In the genomic region with DNA sequence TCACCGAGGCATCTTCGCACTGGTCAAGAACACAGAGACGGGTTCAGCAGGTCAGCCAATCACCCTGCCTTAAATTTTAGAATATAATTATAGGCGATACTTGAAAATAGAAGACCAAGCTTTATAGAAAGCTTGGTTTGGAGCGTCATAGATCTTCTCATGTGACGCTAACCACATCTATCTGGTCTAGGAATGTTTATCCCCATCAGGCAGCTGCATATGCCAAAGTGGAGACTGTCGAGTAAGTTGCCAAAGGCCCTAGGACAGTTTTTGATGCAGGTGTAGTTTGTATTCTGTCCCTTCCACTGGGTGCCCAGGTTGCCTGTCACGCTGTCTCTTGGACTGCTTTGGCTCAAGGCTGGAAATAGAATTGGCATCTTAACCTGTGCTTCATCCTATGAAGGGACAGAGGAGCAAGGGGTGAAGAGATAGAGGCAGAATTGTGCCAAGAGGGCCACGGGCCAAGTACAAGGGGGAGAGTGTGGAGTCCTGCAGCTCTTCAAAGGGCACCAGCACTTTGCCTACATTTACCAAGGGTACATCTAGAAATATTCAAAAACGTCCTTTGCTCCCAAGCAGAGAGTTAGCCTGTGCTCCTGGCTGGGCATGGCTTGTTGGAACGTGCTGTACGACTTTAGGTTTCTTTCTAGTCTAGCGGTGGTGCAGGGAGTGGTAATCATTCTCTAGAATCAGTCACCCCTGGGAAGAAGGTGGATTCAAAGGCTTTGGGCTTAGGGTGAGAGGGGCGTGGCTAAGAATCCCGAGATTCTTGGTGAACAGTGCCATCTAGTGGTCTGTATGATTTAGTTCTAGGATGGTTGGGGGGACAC, we compare ENCODE assay signal across 1 cellular context.
TF ChIP-seq lines count a peak whose summit lies in the region.

No MANE protein-coding gene starts in this region.

TF ChIP-seq in K562, 482 proteins besides CTCF, POLR2A, EP300 and RAD21 (continued from another document and continues in another):
- TF ChIP-seq, protein P1, sequence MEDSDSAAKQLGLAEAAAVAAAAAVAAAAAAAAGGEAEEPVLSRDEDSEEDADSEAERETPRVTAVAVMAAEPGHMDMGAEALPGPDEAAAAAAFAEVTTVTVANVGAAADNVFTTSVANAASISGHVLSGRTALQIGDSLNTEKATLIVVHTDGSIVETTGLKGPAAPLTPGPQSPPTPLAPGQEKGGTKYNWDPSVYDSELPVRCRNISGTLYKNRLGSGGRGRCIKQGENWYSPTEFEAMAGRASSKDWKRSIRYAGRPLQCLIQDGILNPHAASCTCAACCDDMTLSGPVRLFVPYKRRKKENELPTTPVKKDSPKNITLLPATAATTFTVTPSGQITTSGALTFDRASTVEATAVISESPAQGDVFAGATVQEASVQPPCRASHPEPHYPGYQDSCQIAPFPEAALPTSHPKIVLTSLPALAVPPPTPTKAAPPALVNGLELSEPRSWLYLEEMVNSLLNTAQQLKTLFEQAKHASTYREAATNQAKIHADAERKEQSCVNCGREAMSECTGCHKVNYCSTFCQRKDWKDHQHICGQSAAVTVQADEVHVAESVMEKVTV (CRISPR knock-in tag; IDR thresholded peaks at IDR 0.05) = peak; percentile 86
- peak; percentile 41; the same call in 1 of the 2 replicates for TF ChIP-seq JUND (IDR thresholded peaks at IDR 0.05; ENCODE audit: borderline replicate concordance, low read depth, low read length)
- no peak; the same call in 2 of the 3 replicates for TF ChIP-seq JUND (tag; IDR thresholded peaks at IDR 0.05; ENCODE audit: borderline replicate concordance, low read depth, low read length)
- 0 out of 2 replicates have a peak, but pooled peaks have one; percentile 10 for TF ChIP-seq ZNF384 (IDR thresholded peaks at IDR 0.05; ENCODE audit: low read depth, low read length)
- TF ChIP-seq SMAD4 (CRISPR knock-in tag; conservative IDR thresholded peaks at IDR 0.05) = 0 out of 2 replicates have a peak, but pooled peaks have one; percentile 56
- peak; percentile 61 for TF ChIP-seq MYC (IDR thresholded peaks at IDR 0.05; ENCODE audit: low read depth, low read length)
- TF ChIP-seq MYC (CRISPR knock-in tag; IDR thresholded peaks at IDR 0.05; ENCODE audit: borderline replicate concordance, low read depth) = 0 out of 2 replicates have a peak, but pooled peaks have one; percentile 42
- no peak for TF ChIP-seq NFYB (IDR thresholded peaks at IDR 0.05; ENCODE audit: extremely low read depth, insufficient read length)
- no peak for TF ChIP-seq ZNF347 (CRISPR knock-in tag; IDR thresholded peaks at IDR 0.05; ENCODE audit: low read depth)
- peak; percentile 19; the same call in 1 of the 2 replicates for TF ChIP-seq TOE1 (IDR thresholded peaks at IDR 0.05; ENCODE audit: borderline replicate concordance)
- TF ChIP-seq TOE1 (CRISPR knock-in tag; IDR thresholded peaks at IDR 0.05; ENCODE audit: borderline replicate concordance, low read depth) = no peak
- TF ChIP-seq BDP1 (IDR thresholded peaks at IDR 0.05; ENCODE audit: insufficient read depth, insufficient read length) = no peak
- TF ChIP-seq ARID2 (IDR thresholded peaks at IDR 0.05) = peak; percentile 76; the same call in 1 of the 2 replicates
- TF ChIP-seq USF2 (CRISPR knock-in tag; IDR thresholded peaks at IDR 0.05) = no peak
- peak in 1 of 2 experiments; percentile 63; a peak in 1 of 4 replicates for TF ChIP-seq ARNT (IDR thresholded peaks at IDR 0.05)
- peak; percentile 20; the same call in 1 of the 2 replicates for TF ChIP-seq MGA (IDR thresholded peaks at IDR 0.05)
- TF ChIP-seq BACH1 (tag; IDR thresholded peaks at IDR 0.05) = peak; percentile 46; the same call in 1 of the 2 replicates
- TF ChIP-seq KLF13 (tag; IDR thresholded peaks at IDR 0.05; ENCODE audit: borderline replicate concordance, low read depth) = peak; percentile 30; the same call in 1 of the 2 replicates
- TF ChIP-seq CREM (IDR thresholded peaks at IDR 0.05; ENCODE audit: low read depth) = 0 out of 2 replicates have a peak, but pooled peaks have one; percentile 11
- TF ChIP-seq, protein P2, sequence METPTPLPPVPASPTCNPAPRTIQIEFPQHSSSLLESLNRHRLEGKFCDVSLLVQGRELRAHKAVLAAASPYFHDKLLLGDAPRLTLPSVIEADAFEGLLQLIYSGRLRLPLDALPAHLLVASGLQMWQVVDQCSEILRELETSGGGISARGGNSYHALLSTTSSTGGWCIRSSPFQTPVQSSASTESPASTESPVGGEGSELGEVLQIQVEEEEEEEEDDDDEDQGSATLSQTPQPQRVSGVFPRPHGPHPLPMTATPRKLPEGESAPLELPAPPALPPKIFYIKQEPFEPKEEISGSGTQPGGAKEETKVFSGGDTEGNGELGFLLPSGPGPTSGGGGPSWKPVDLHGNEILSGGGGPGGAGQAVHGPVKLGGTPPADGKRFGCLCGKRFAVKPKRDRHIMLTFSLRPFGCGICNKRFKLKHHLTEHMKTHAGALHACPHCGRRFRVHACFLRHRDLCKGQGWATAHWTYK (CRISPR knock-in tag; IDR thresholded peaks at IDR 0.05) = peak; percentile 52; the same call in 1 of the 2 replicates
- peak in 1 of 2 experiments; percentile 52; a peak in 1 of 4 replicates for TF ChIP-seq RCOR1 (IDR thresholded peaks at IDR 0.05; ENCODE audit: borderline replicate concordance in 1 of 2, low read depth in 2 of 2, low read length in 2 of 2)
- TF ChIP-seq, protein P3, sequence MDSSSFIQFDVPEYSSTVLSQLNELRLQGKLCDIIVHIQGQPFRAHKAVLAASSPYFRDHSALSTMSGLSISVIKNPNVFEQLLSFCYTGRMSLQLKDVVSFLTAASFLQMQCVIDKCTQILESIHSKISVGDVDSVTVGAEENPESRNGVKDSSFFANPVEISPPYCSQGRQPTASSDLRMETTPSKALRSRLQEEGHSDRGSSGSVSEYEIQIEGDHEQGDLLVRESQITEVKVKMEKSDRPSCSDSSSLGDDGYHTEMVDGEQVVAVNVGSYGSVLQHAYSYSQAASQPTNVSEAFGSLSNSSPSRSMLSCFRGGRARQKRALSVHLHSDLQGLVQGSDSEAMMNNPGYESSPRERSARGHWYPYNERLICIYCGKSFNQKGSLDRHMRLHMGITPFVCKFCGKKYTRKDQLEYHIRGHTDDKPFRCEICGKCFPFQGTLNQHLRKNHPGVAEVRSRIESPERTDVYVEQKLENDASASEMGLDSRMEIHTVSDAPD (CRISPR knock-in tag; IDR thresholded peaks at IDR 0.05) = no peak
- TF ChIP-seq ARID1B (IDR thresholded peaks at IDR 0.05) = 0 out of 2 replicates have a peak, but pooled peaks have one; percentile 15
- peak; percentile 74 for TF ChIP-seq SMC3 (conservative IDR thresholded peaks at IDR 0.05; ENCODE audit: insufficient read depth, low read depth, low read length)
- no peak for TF ChIP-seq MBD2 (IDR thresholded peaks at IDR 0.05; ENCODE audit: borderline replicate concordance, low read depth)
- TF ChIP-seq DMBX1 (CRISPR knock-in tag; IDR thresholded peaks at IDR 0.05; ENCODE audit: borderline replicate concordance) = 0 out of 2 replicates have a peak, but pooled peaks have one; percentile 58
- peak; percentile 48; the same call in 1 of the 2 replicates for TF ChIP-seq L3MBTL2 (IDR thresholded peaks at IDR 0.05)
- no peak for TF ChIP-seq SNAPC5 (CRISPR knock-in tag; IDR thresholded peaks at IDR 0.05)
- TF ChIP-seq ERF (CRISPR knock-in tag; IDR thresholded peaks at IDR 0.05) = peak; percentile 8; the same call in 1 of the 2 replicates
- TF ChIP-seq ZNF444 (CRISPR knock-in tag; IDR thresholded peaks at IDR 0.05) = no peak
- TF ChIP-seq CXXC5 (CRISPR knock-in tag; IDR thresholded peaks at IDR 0.05) = peak; percentile 16
- TF ChIP-seq ATF7 (IDR thresholded peaks at IDR 0.05) = peak; percentile 30; the same call in 1 of the 2 replicates
- TF ChIP-seq PRDM10 (IDR thresholded peaks at IDR 0.05; ENCODE audit: partially characterized antibody) = peak; percentile 63
